ENCODE assay signal across 1 cellular context in the genomic region with DNA sequence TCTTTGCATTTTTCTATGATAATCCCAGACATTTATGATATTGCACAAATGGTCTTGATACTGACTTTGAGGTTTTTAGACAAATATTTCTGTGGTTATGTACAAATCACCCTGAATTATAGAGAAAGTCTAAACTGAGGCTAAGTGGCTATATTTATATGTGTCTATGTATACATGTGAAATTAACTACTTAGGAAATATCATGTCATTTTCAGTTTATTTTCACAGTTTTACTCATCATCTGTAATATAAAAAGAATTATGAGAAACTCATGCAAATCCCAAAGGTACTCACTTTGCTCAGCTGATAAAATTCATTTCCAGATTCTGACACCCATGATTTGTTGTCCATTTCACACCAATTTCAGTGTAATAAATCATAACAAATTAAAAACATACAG.
TF ChIP-seq lines count a peak whose summit lies in the region.

No MANE protein-coding gene starts in this region.

TF ChIP-seq in GM12878, 131 proteins besides CTCF, POLR2A, EP300 and RAD21 (continued from another document):
- TF ChIP-seq TCF3 (IDR thresholded peaks at IDR 0.05; ENCODE audit: borderline replicate concordance, insufficient read depth, low read depth, low read length): no peak
- TF ChIP-seq, protein P1, sequence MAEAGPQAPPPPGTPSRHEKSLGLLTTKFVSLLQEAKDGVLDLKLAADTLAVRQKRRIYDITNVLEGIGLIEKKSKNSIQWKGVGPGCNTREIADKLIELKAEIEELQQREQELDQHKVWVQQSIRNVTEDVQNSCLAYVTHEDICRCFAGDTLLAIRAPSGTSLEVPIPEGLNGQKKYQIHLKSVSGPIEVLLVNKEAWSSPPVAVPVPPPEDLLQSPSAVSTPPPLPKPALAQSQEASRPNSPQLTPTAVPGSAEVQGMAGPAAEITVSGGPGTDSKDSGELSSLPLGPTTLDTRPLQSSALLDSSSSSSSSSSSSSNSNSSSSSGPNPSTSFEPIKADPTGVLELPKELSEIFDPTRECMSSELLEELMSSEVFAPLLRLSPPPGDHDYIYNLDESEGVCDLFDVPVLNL (IDR thresholded peaks at IDR 0.05; ENCODE audit: low read depth, low read length): no peak
- TF ChIP-seq IKZF1 (conservative IDR thresholded peaks at IDR 0.05): peak; percentile 58
- no peak for TF ChIP-seq KDM1A (IDR thresholded peaks at IDR 0.05; ENCODE audit: borderline replicate concordance)
- TF ChIP-seq, protein P2, sequence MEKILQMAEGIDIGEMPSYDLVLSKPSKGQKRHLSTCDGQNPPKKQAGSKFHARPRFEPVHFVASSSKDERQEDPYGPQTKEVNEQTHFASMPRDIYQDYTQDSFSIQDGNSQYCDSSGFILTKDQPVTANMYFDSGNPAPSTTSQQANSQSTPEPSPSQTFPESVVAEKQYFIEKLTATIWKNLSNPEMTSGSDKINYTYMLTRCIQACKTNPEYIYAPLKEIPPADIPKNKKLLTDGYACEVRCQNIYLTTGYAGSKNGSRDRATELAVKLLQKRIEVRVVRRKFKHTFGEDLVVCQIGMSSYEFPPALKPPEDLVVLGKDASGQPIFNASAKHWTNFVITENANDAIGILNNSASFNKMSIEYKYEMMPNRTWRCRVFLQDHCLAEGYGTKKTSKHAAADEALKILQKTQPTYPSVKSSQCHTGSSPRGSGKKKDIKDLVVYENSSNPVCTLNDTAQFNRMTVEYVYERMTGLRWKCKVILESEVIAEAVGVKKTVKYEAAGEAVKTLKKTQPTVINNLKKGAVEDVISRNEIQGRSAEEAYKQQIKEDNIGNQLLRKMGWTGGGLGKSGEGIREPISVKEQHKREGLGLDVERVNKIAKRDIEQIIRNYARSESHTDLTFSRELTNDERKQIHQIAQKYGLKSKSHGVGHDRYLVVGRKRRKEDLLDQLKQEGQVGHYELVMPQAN (conservative IDR thresholded peaks at IDR 0.05): no peak
- no peak for TF ChIP-seq RCOR1 (conservative IDR thresholded peaks at IDR 0.05; ENCODE audit: low read depth, low read length)
- TF ChIP-seq CBX5 (IDR thresholded peaks at IDR 0.05; ENCODE audit: low read depth): no peak
- peak; percentile 45; the same call in 1 of the 2 replicates for TF ChIP-seq BMI1 (IDR thresholded peaks at IDR 0.05; ENCODE audit: borderline replicate concordance)
- TF ChIP-seq HDGF (IDR thresholded peaks at IDR 0.05): no peak
- no peak for TF ChIP-seq NFXL1 (IDR thresholded peaks at IDR 0.05; ENCODE audit: borderline replicate concordance)
- TF ChIP-seq MEF2B (IDR thresholded peaks at IDR 0.05; ENCODE audit: partially characterized antibody, poor library complexity, severe bottlenecking): peak; percentile 84
- no peak for TF ChIP-seq NR2C1 (IDR thresholded peaks at IDR 0.05)
- no peak for TF ChIP-seq SIX5 (IDR thresholded peaks at IDR 0.05; ENCODE audit: low read depth, low read length, severe bottlenecking)
- TF ChIP-seq TBL1XR1 (IDR thresholded peaks at IDR 0.05; ENCODE audit: low read depth, low read length): no peak
- TF ChIP-seq, protein P3, sequence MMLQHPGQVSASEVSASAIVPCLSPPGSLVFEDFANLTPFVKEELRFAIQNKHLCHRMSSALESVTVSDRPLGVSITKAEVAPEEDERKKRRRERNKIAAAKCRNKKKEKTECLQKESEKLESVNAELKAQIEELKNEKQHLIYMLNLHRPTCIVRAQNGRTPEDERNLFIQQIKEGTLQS (IDR thresholded peaks at IDR 0.05; ENCODE audit: borderline replicate concordance, extremely low read depth, low read depth, low read length): no peak
- no peak for TF ChIP-seq EED (IDR thresholded peaks at IDR 0.05; ENCODE audit: low read depth)
- TF ChIP-seq CHD2 (IDR thresholded peaks at IDR 0.05; ENCODE audit: borderline replicate concordance, low read depth, low read length): no peak
- no peak for TF ChIP-seq NR2C2 (IDR thresholded peaks at IDR 0.05; ENCODE audit: borderline replicate concordance, control insufficient read depth, insufficient read length, low read depth)
- TF ChIP-seq, protein P4, sequence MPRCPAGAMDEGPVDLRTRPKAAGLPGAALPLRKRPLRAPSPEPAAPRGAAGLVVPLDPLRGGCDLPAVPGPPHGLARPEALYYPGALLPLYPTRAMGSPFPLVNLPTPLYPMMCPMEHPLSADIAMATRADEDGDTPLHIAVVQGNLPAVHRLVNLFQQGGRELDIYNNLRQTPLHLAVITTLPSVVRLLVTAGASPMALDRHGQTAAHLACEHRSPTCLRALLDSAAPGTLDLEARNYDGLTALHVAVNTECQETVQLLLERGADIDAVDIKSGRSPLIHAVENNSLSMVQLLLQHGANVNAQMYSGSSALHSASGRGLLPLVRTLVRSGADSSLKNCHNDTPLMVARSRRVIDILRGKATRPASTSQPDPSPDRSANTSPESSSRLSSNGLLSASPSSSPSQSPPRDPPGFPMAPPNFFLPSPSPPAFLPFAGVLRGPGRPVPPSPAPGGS (IDR thresholded peaks at IDR 0.05; ENCODE audit: borderline replicate concordance, insufficient read depth, low read depth, low read length, poor library complexity, severe bottlenecking): no peak
- no peak for TF ChIP-seq STAT3 (IDR thresholded peaks at IDR 0.05; ENCODE audit: low read depth, low read length)
- no peak for TF ChIP-seq RAD51 (IDR thresholded peaks at IDR 0.05)
- TF ChIP-seq SREBF1 (IDR thresholded peaks at IDR 0.05; ENCODE audit: low read length): no peak
- TF ChIP-seq SMARCA5 (IDR thresholded peaks at IDR 0.05): no peak
- TF ChIP-seq HDAC2 (IDR thresholded peaks at IDR 0.05): no peak
- no peak for TF ChIP-seq GATAD2B (conservative IDR thresholded peaks at IDR 0.05; ENCODE audit: low read depth)
- no peak for TF ChIP-seq FOXK2 (IDR thresholded peaks at IDR 0.05)
- TF ChIP-seq, protein P5, sequence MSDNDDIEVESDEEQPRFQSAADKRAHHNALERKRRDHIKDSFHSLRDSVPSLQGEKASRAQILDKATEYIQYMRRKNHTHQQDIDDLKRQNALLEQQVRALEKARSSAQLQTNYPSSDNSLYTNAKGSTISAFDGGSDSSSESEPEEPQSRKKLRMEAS (IDR thresholded peaks at IDR 0.05; ENCODE audit: low read depth, low read length): no peak
- no peak for TF ChIP-seq ZBED1 (IDR thresholded peaks at IDR 0.05; ENCODE audit: borderline replicate concordance)
- no peak for TF ChIP-seq ESRRA (IDR thresholded peaks at IDR 0.05; ENCODE audit: low read length)
- TF ChIP-seq POLR2AphosphoS2 (IDR thresholded peaks at IDR 0.05; ENCODE audit: low read depth, low read length): no peak
- no peak for TF ChIP-seq CEBPB (IDR thresholded peaks at IDR 0.05; ENCODE audit: borderline replicate concordance in 1 of 2, low read depth in 2 of 2, low read length in 2 of 2)
- TF ChIP-seq GABPA (IDR thresholded peaks at IDR 0.05; ENCODE audit: low read depth): no peak
- TF ChIP-seq KLF5 (IDR thresholded peaks at IDR 0.05; ENCODE audit: partially characterized antibody): no peak
- TF ChIP-seq RBBP5 (conservative IDR thresholded peaks at IDR 0.05): no peak
- TF ChIP-seq ETV6 (conservative IDR thresholded peaks at IDR 0.05 in 1 of 2, IDR thresholded peaks at IDR 0.05 in 1 of 2; ENCODE audit: borderline replicate concordance in 1 of 2, low read depth in 1 of 2): no peak
- TF ChIP-seq CHD4 (IDR thresholded peaks at IDR 0.05): no peak
- TF ChIP-seq SPI1 (IDR thresholded peaks at IDR 0.05; ENCODE audit: borderline replicate concordance, insufficient read depth, low read depth, low read length): no peak
- TF ChIP-seq, protein P6, sequence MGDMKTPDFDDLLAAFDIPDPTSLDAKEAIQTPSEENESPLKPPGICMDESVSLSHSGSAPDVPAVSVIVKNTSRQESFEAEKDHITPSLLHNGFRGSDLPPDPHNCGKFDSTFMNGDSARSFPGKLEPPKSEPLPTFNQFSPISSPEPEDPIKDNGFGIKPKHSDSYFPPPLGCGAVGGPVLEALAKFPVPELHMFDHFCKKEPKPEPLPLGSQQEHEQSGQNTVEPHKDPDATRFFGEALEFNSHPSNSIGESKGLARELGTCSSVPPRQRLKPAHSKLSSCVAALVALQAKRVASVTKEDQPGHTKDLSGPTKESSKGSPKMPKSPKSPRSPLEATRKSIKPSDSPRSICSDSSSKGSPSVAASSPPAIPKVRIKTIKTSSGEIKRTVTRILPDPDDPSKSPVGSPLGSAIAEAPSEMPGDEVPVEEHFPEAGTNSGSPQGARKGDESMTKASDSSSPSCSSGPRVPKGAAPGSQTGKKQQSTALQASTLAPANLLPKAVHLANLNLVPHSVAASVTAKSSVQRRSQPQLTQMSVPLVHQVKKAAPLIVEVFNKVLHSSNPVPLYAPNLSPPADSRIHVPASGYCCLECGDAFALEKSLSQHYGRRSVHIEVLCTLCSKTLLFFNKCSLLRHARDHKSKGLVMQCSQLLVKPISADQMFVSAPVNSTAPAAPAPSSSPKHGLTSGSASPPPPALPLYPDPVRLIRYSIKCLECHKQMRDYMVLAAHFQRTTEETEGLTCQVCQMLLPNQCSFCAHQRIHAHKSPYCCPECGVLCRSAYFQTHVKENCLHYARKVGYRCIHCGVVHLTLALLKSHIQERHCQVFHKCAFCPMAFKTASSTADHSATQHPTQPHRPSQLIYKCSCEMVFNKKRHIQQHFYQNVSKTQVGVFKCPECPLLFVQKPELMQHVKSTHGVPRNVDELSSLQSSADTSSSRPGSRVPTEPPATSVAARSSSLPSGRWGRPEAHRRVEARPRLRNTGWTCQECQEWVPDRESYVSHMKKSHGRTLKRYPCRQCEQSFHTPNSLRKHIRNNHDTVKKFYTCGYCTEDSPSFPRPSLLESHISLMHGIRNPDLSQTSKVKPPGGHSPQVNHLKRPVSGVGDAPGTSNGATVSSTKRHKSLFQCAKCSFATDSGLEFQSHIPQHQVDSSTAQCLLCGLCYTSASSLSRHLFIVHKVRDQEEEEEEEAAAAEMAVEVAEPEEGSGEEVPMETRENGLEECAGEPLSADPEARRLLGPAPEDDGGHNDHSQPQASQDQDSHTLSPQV (IDR thresholded peaks at IDR 0.05): no peak
- TF ChIP-seq YY1 (IDR thresholded peaks at IDR 0.05; ENCODE audit: low read depth, low read length): no peak
- TF ChIP-seq TCF7 (IDR thresholded peaks at IDR 0.05; ENCODE audit: borderline replicate concordance): no peak
- TF ChIP-seq FOS (IDR thresholded peaks at IDR 0.05; ENCODE audit: borderline replicate concordance, extremely low read depth, insufficient read length): no peak
- no peak for TF ChIP-seq CHD1 (IDR thresholded peaks at IDR 0.05; ENCODE audit: low read depth, low read length)
- TF ChIP-seq, protein P7, sequence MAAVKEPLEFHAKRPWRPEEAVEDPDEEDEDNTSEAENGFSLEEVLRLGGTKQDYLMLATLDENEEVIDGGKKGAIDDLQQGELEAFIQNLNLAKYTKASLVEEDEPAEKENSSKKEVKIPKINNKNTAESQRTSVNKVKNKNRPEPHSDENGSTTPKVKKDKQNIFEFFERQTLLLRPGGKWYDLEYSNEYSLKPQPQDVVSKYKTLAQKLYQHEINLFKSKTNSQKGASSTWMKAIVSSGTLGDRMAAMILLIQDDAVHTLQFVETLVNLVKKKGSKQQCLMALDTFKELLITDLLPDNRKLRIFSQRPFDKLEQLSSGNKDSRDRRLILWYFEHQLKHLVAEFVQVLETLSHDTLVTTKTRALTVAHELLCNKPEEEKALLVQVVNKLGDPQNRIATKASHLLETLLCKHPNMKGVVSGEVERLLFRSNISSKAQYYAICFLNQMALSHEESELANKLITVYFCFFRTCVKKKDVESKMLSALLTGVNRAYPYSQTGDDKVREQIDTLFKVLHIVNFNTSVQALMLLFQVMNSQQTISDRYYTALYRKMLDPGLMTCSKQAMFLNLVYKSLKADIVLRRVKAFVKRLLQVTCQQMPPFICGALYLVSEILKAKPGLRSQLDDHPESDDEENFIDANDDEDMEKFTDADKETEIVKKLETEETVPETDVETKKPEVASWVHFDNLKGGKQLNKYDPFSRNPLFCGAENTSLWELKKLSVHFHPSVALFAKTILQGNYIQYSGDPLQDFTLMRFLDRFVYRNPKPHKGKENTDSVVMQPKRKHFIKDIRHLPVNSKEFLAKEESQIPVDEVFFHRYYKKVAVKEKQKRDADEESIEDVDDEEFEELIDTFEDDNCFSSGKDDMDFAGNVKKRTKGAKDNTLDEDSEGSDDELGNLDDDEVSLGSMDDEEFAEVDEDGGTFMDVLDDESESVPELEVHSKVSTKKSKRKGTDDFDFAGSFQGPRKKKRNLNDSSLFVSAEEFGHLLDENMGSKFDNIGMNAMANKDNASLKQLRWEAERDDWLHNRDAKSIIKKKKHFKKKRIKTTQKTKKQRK (IDR thresholded peaks at IDR 0.05; ENCODE audit: low read depth, low read length): no peak
- no peak for TF ChIP-seq NBN (IDR thresholded peaks at IDR 0.05)
